ENCODE assay signal across 8 cellular contexts in genomic region chr11:6682591-6682935, GRCh38. TPM values are rescaled to one million over a fixed set of nuclear protein-coding genes. Genes with fewer than 3 reads are reported as not detected.
A peak's percentile ranks its signal among the peaks of the same experiment; 100 is the strongest.
DNase-seq lines count a peak whose midpoint lies in the region; ATAC-seq, FAIRE-seq and TF ChIP-seq lines count a peak whose summit lies in the region.

No MANE protein-coding gene starts in this region.

- in situ Hi-C loops in GM13977 (cut with MboI; ENCODE audit: low pct_unique_long_range_greater_than_20kb, low sequenced_read_pairs, unreplicated experiment), result no loop called here

- peaks cover 29% of the 10 kb centered on the region for H3K4me1 Mint-ChIP-seq in activated naive CD4-positive, alpha-beta T cell treated with anti-CD3 and anti-CD28 coated beads, Interleukin-2, amount 10 ng/mL, durations not matched to agents 7 days and 5 days

- TF ChIP-seq POLR2A in Peyer's patch (IDR thresholded peaks at IDR 0.05) (no peak), ovary (IDR thresholded peaks at IDR 0.05) (no peak), GM12891 (IDR thresholded peaks at IDR 0.05; ENCODE audit: low read depth, low read length) (no peak)

- CTCF ChIA-PET in activated naive CD4-positive, alpha-beta T cell treated with anti-CD3 and anti-CD28 coated beads, Interleukin-2, amount 10 ng/mL, durations not matched to agents 7 days and 5 days (lab: Charles Lee), result interaction anchor here (0.7 to 7.9 kb wide), 16 partner anchors 10 to 303 kb away, joined by 3 to 66 read pairs (median 8); partner anchors contain the start of genes ILK, RRP8 and TAF10

- H3K4me1 ChIP-seq in Peyer's patch (peaks cover 0 to 19% (median 5%) of the 10 kb centered on the region in 4 donors), ovary (ENCODE audit: insufficient read depth) (peaks cover 4% of the 10 kb centered on the region)

- H3K27me3 ChIP-seq in Peyer's patch, result no peaks in the 10 kb centered on the region
- H3K27me3 ChIP-seq in ovary, result no peaks in the 10 kb centered on the region

- DNase-seq in activated naive CD4-positive, alpha-beta T cell treated with anti-CD3 and anti-CD28 coated beads, Interleukin-2, amount 10 ng/mL, durations not matched to agents 7 days and 5 days, result no peak
- DNase-seq in activated naive CD4-positive, alpha-beta T cell treated with Interleukin-2 at 50 U/mL for 16 hours, result no peak
- DNase-seq in Peyer's patch (no peak), ovary (no peak), GM13977 (ENCODE audit: low spot score) (no peak), NCI-H1694 treated with DMSO at 0.1 percent for 48 hours (lab: John Stamatoyannopoulos, UW) (no peak), GM12891 (ENCODE audit: insufficient read length, low spot score) (no peak)

- no peak for TF ChIP-seq CTCF in Peyer's patch (IDR thresholded peaks at IDR 0.05)
- TF ChIP-seq CTCF in ovary (IDR thresholded peaks at IDR 0.05), result no peak
- TF ChIP-seq CTCF in GM13977 (IDR thresholded peaks at IDR 0.05; ENCODE audit: extremely low read depth, insufficient read depth, missing control alignments), result no peak

- H3K36me3 Mint-ChIP-seq in activated naive CD4-positive, alpha-beta T cell treated with anti-CD3 and anti-CD28 coated beads, Interleukin-2, amount 10 ng/mL, durations not matched to agents 7 days and 5 days, result peaks cover 27% of the 10 kb centered on the region

- H3K27ac ChIP-seq in Peyer's patch, result peak overlapping the region; percentile 77 to 88 (median 86)
- peak overlapping the region; percentile 8 to 61 for H3K27ac ChIP-seq in ovary

- FAIRE-seq in GM12891 (lab: Jason Lieb, UNC), result no peak

- peak; percentile 4 for ATAC-seq in esophagus mucosa

- WGBS in ovary, 3 donors, result 0 to 2% (median 0%) methylated on average over 10 of the region's 10 CpGs

- H3K9me3 ChIP-seq in Peyer's patch (no peaks in the 10 kb centered on the region), ovary (no peaks in the 10 kb centered on the region)

- peaks cover 0 to 7% (median 0%) of the 10 kb centered on the region in 3 donors for H3K36me3 ChIP-seq in Peyer's patch
- no peaks in the 10 kb centered on the region for H3K36me3 ChIP-seq in ovary

- H3K9me3 Mint-ChIP-seq in activated naive CD4-positive, alpha-beta T cell treated with anti-CD3 and anti-CD28 coated beads, Interleukin-2, amount 10 ng/mL, durations not matched to agents 7 days and 5 days, result no peaks in the 10 kb centered on the region

- intact Hi-C loops in ovary (cut with DNase I), result loop anchor here (5.0 to 10.0 kb wide), 5 partner anchors 78 to 298 kb away; partner anchors contain the start of genes ILK (in 4 of the 4) and RRP8 (in 4 of the 4)

- peak overlapping the region; percentile 58 to 95 (median 88) for H3K4me3 ChIP-seq in Peyer's patch
- peak overlapping the region; percentile 92 for H3K4me3 ChIP-seq in ovary

- peak overlapping the region; percentile 96 for H3K27ac Mint-ChIP-seq in activated naive CD4-positive, alpha-beta T cell treated with anti-CD3 and anti-CD28 coated beads, Interleukin-2, amount 10 ng/mL, durations not matched to agents 7 days and 5 days

- no peak for TF ChIP-seq EP300 in ovary (IDR thresholded peaks at IDR 0.05)

- H3K27me3 Mint-ChIP-seq in activated naive CD4-positive, alpha-beta T cell treated with anti-CD3 and anti-CD28 coated beads, Interleukin-2, amount 10 ng/mL, durations not matched to agents 7 days and 5 days, result no peaks in the 10 kb centered on the region

- H3K4me3 Mint-ChIP-seq in activated naive CD4-positive, alpha-beta T cell treated with anti-CD3 and anti-CD28 coated beads, Interleukin-2, amount 10 ng/mL, durations not matched to agents 7 days and 5 days, result peak overlapping the region; percentile 98

TF ChIP-seq in GM12891, 5 proteins besides CTCF, POLR2A, EP300 and RAD21:
- no peak for TF ChIP-seq POLR2AphosphoS5 (IDR thresholded peaks at IDR 0.05; ENCODE audit: low read depth, low read length)
- no peak for TF ChIP-seq POU2F2 (IDR thresholded peaks at IDR 0.05; ENCODE audit: low read depth, low read length)
- no peak for TF ChIP-seq TAF1 (IDR thresholded peaks at IDR 0.05; ENCODE audit: low read depth, low read length)
- no peak for TF ChIP-seq PAX5 (IDR thresholded peaks at IDR 0.05; ENCODE audit: insufficient read depth, low read length, severe bottlenecking)
- TF ChIP-seq SPI1 (IDR thresholded peaks at IDR 0.05; ENCODE audit: low read depth, low read length), result no peak
TF ChIP-seq in GM12891: peak in this region for 0.

RNA-seq across cellular contexts. Expression of gene MRPL17, which starts 0.6 kb away (rescaled TPM):
- total RNA-seq in Peyer's patch (10 to 100 TPM in 3 of 4 donors, 1 to 10 TPM in 1; 6.1 to 20.8 (median 16.6) TPM), esophagus mucosa (37.1 TPM), ovary (10 to 100 TPM; 23.0 to 37.9 (median 30.7) TPM)
- 10 to 100 TPM; 28.2 to 30.1 TPM for polyA plus RNA-seq in ovary
- polyA plus RNA-seq in GM12891 (2012; ENCODE audit: low read depth, missing spikeins), result 73.2 TPM

RNA-seq across cellular contexts. Expression of gene DCHS1, which starts 27.0 kb away (rescaled TPM):
- total RNA-seq in Peyer's patch (10 to 100 TPM in 2 of 4 donors, 1 to 10 TPM in 2; 2.8 to 12.4 (median 9.7) TPM), esophagus mucosa (1.4 TPM), ovary (10 to 100 TPM; 14.8 to 36.8 (median 23.0) TPM)
- polyA plus RNA-seq in ovary, result 10 to 100 TPM in 1 of 2 donors, 1 to 10 TPM in 1; 5.2 to 20.2 TPM
- 0.98 TPM for polyA plus RNA-seq in GM12891 (2012; ENCODE audit: low read depth, missing spikeins)
